Comparison of ENCODE assay signal across 15 cellular contexts in genomic region chr2:12116228-12116750, GRCh38.
DNase-seq lines count a peak whose midpoint lies in the region; ATAC-seq and TF ChIP-seq lines count a peak whose summit lies in the region.
"Had no signal": no experiment of that assay in that cellular context is flagged by ENCODE, and none has a peak within 500 bp of the region (broad histone marks: within the 10 kb centered on the region; RNA-seq: fewer than 3 reads in every experiment).

No MANE protein-coding gene starts in this region.

- no peaks in the 10 kb centered on the region for H3K9me3 Mint-ChIP-seq in activated B cell treated with CpG ODN at 0.5 μM for 24 hours
- H3K9me3 Mint-ChIP-seq: CD4-positive, alpha-beta T cell had no signal

- H3K27me3 Mint-ChIP-seq in activated B cell treated with CpG ODN at 0.5 μM for 24 hours = no peaks in the 10 kb centered on the region
- H3K27me3 Mint-ChIP-seq: CD4-positive, alpha-beta T cell had no signal

- in situ Hi-C loops in G401 (cut with HindIII; ENCODE audit: low sequenced_read_pairs) = no loop called here

- no peaks in the 10 kb centered on the region for H3K4me1 ChIP-seq in MM.1S (ENCODE audit: low read length)
- H3K4me1 ChIP-seq: testis had no signal

- H3K4me3 ChIP-seq in MM.1S (ENCODE audit: low read length) = no peak overlapping the region
- H3K4me3 ChIP-seq: lung, testis had no signal

- H3K9ac ChIP-seq in MM.1S (ENCODE audit: low read length) = no peak overlapping the region

- H3K4me1 Mint-ChIP-seq in activated B cell treated with CpG ODN at 0.5 μM for 24 hours = peaks cover 63% of the 10 kb centered on the region

- no peaks in the 10 kb centered on the region for H3K9me2 ChIP-seq in MM.1S (replicated peaks; ENCODE audit: insufficient read depth, low read length)

- no peak overlapping the region for H3K27ac ChIP-seq in MM.1S (ENCODE audit: low read length)
- H3K27ac ChIP-seq: testis had no signal

- peak overlapping the region; percentile 51 for H3K4me3 Mint-ChIP-seq in activated B cell treated with CpG ODN at 0.5 μM for 24 hours
- H3K4me3 Mint-ChIP-seq: CD4-positive, alpha-beta T cell had no signal

- TF ChIP-seq CTCF in activated B cell treated with CpG ODN at 0.5 μM for 24 hours (IDR thresholded peaks at IDR 0.05) = no peak
- TF ChIP-seq CTCF in MM.1S (IDR thresholded peaks at IDR 0.05; ENCODE audit: low read length) = no peak

- no peak overlapping the region for H3K4me2 ChIP-seq in MM.1S (ENCODE audit: low read depth, low read length)

- no peaks in the 10 kb centered on the region for H3K79me2 ChIP-seq in MM.1S (ENCODE audit: low read length)

- CTCF ChIA-PET in activated B cell treated with CpG ODN at 0.5 μM for 24 hours (lab: Charles Lee) = no interaction called here

- H3K27ac Mint-ChIP-seq in activated B cell treated with CpG ODN at 0.5 μM for 24 hours = peak overlapping the region; percentile 78
- H3K27ac Mint-ChIP-seq: CD4-positive, alpha-beta T cell had no signal

- H3K36me3 Mint-ChIP-seq in activated B cell treated with CpG ODN at 0.5 μM for 24 hours (ENCODE audit: low read depth) = no peaks in the 10 kb centered on the region

- H2AFZ ChIP-seq in MM.1S (ENCODE audit: low read length) = no peak overlapping the region

- ATAC-seq in GM18519 (IDR thresholded peaks at IDR 0.05; ENCODE audit: low FRiP score, unreplicated experiment) (peak; percentile 63), GM21717 (IDR thresholded peaks at IDR 0.05; ENCODE audit: unreplicated experiment) (peak; percentile 73), HG03159 (IDR thresholded peaks at IDR 0.05; ENCODE audit: unreplicated experiment) (peak; percentile 61), activated B cell treated with CpG ODN at 0.5 μM for 24 hours (ENCODE audit: low read depth) (peak; percentile 73)

- POLR2A ChIA-PET in activated B cell treated with CpG ODN at 0.5 μM for 24 hours (lab: Charles Lee) = interaction anchor here (1.5 kb wide), 1 partner anchor 12 kb away, joined by 4 read pairs; no protein-coding TSS in a partner anchor

- H3K27me3 ChIP-seq in MM.1S (replicated peaks; ENCODE audit: insufficient read depth, low read length) = no peaks in the 10 kb centered on the region
- H3K27me3 ChIP-seq: testis had no signal

- H3F3A ChIP-seq in MM.1S (ENCODE audit: insufficient read depth, low read length) = no peaks in the 10 kb centered on the region

- intact Hi-C loops in activated B cell treated with CpG ODN at 0.5 μM for 24 hours (cut with micrococcal nuclease) = loop anchor here (2.0 to 5.0 kb wide), 4 partner anchors 13 to 601 kb away; partner anchors contain the start of gene TRIB2

- DNase-seq in activated B cell treated with CpG ODN at 0.5 μM for 24 hours (no peak), SHP77 treated with DMSO at 0.1 percent for 48 hours (lab: John Stamatoyannopoulos, UW) (no peak), MM.1S (no peak), NCI-H1436 (lab: John Stamatoyannopoulos, UW) (no peak), G401 (ENCODE audit: low spot score) (no peak)
- DNase-seq: CD4-positive, alpha-beta T cell; effector CD4-positive, alpha-beta T cell; NCI-H510A; posterior cingulate gyrus; SW 1271; testis had no signal

- H4K20me1 ChIP-seq in MM.1S (ENCODE audit: insufficient read depth, low read length) = no peaks in the 10 kb centered on the region

- H3K36me3 ChIP-seq in MM.1S (replicated peaks; ENCODE audit: insufficient read depth, low read length) = no peaks in the 10 kb centered on the region

- no peaks in the 10 kb centered on the region for H3K9me3 ChIP-seq in MM.1S (replicated peaks; ENCODE audit: insufficient read depth, low read length)
- H3K9me3 ChIP-seq: testis had no signal
